1 cellular context compared by ENCODE assay signal in genomic region chr22:49825944-49826602, GRCh38.
TF ChIP-seq lines count a peak whose summit lies in the region.

No MANE protein-coding gene starts in this region.

TF ChIP-seq in HepG2, 621 proteins besides CTCF, POLR2A, EP300 and RAD21 (continued from another document and continues in another):
- TF ChIP-seq, protein P1, sequence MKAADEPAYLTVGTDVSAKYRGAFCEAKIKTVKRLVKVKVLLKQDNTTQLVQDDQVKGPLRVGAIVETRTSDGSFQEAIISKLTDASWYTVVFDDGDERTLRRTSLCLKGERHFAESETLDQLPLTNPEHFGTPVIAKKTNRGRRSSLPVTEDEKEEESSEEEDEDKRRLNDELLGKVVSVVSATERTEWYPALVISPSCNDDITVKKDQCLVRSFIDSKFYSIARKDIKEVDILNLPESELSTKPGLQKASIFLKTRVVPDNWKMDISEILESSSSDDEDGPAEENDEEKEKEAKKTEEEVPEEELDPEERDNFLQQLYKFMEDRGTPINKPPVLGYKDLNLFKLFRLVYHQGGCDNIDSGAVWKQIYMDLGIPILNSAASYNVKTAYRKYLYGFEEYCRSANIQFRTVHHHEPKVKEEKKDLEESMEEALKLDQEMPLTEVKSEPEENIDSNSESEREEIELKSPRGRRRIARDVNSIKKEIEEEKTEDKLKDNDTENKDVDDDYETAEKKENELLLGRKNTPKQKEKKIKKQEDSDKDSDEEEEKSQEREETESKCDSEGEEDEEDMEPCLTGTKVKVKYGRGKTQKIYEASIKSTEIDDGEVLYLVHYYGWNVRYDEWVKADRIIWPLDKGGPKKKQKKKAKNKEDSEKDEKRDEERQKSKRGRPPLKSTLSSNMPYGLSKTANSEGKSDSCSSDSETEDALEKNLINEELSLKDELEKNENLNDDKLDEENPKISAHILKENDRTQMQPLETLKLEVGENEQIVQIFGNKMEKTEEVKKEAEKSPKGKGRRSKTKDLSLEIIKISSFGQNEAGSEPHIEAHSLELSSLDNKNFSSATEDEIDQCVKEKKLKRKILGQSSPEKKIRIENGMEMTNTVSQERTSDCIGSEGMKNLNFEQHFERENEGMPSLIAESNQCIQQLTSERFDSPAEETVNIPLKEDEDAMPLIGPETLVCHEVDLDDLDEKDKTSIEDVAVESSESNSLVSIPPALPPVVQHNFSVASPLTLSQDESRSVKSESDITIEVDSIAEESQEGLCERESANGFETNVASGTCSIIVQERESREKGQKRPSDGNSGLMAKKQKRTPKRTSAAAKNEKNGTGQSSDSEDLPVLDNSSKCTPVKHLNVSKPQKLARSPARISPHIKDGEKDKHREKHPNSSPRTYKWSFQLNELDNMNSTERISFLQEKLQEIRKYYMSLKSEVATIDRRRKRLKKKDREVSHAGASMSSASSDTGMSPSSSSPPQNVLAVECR (CRISPR knock-in tag; IDR thresholded peaks at IDR 0.05; ENCODE audit: borderline replicate concordance) = peak; percentile 1; the same call in 1 of the 2 replicates
- TF ChIP-seq HOXA3 (CRISPR knock-in tag; IDR thresholded peaks at IDR 0.05) (peak; percentile 58), JUND (CRISPR knock-in tag; IDR thresholded peaks at IDR 0.05) (0 out of 2 replicates have a peak, but pooled peaks have one; percentile 8), MYNN (CRISPR knock-in tag; IDR thresholded peaks at IDR 0.05; ENCODE audit: low read depth) (no peak), ZNF12 (CRISPR knock-in tag; IDR thresholded peaks at IDR 0.05) (peak; percentile 83; the same call in 1 of the 2 replicates), CREB1 (IDR thresholded peaks at IDR 0.05) (0 out of 2 replicates have a peak, but pooled peaks have one; percentile 22), CREB1 (CRISPR knock-in tag; IDR thresholded peaks at IDR 0.05) (no peak), SIN3B (IDR thresholded peaks at IDR 0.05; ENCODE audit: low read length) (no peak), HMGXB3 (CRISPR knock-in tag; IDR thresholded peaks at IDR 0.05; ENCODE audit: borderline replicate concordance) (no peak), TFE3 (CRISPR knock-in tag; IDR thresholded peaks at IDR 0.05) (no peak), ZBTB4 (CRISPR knock-in tag; IDR thresholded peaks at IDR 0.05; ENCODE audit: borderline replicate concordance) (peak; percentile 48; the same call in 1 of the 2 replicates), ZNF501 (CRISPR knock-in tag; IDR thresholded peaks at IDR 0.05) (peak; percentile 33), PHF21A (CRISPR knock-in tag; IDR thresholded peaks at IDR 0.05) (0 out of 2 replicates have a peak, but pooled peaks have one; percentile 18), ARNT2 (CRISPR knock-in tag; IDR thresholded peaks at IDR 0.05; ENCODE audit: low read depth) (peak; percentile 57; the same call in 1 of the 2 replicates), ZNF234 (CRISPR knock-in tag; conservative IDR thresholded peaks at IDR 0.05) (0 out of 2 replicates have a peak, but pooled peaks have one; percentile 30), ZNF598 (CRISPR knock-in tag; IDR thresholded peaks at IDR 0.05; ENCODE audit: borderline replicate concordance) (0 out of 2 replicates have a peak, but pooled peaks have one; percentile 23), ATM (IDR thresholded peaks at IDR 0.05; ENCODE audit: borderline replicate concordance) (no peak)
- TF ChIP-seq, protein P2, sequence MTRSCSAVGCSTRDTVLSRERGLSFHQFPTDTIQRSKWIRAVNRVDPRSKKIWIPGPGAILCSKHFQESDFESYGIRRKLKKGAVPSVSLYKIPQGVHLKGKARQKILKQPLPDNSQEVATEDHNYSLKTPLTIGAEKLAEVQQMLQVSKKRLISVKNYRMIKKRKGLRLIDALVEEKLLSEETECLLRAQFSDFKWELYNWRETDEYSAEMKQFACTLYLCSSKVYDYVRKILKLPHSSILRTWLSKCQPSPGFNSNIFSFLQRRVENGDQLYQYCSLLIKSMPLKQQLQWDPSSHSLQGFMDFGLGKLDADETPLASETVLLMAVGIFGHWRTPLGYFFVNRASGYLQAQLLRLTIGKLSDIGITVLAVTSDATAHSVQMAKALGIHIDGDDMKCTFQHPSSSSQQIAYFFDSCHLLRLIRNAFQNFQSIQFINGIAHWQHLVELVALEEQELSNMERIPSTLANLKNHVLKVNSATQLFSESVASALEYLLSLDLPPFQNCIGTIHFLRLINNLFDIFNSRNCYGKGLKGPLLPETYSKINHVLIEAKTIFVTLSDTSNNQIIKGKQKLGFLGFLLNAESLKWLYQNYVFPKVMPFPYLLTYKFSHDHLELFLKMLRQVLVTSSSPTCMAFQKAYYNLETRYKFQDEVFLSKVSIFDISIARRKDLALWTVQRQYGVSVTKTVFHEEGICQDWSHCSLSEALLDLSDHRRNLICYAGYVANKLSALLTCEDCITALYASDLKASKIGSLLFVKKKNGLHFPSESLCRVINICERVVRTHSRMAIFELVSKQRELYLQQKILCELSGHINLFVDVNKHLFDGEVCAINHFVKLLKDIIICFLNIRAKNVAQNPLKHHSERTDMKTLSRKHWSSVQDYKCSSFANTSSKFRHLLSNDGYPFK (CRISPR knock-in tag; IDR thresholded peaks at IDR 0.05; ENCODE audit: borderline replicate concordance) = peak; percentile 29; the same call in 1 of the 2 replicates
- TF ChIP-seq, protein P3, sequence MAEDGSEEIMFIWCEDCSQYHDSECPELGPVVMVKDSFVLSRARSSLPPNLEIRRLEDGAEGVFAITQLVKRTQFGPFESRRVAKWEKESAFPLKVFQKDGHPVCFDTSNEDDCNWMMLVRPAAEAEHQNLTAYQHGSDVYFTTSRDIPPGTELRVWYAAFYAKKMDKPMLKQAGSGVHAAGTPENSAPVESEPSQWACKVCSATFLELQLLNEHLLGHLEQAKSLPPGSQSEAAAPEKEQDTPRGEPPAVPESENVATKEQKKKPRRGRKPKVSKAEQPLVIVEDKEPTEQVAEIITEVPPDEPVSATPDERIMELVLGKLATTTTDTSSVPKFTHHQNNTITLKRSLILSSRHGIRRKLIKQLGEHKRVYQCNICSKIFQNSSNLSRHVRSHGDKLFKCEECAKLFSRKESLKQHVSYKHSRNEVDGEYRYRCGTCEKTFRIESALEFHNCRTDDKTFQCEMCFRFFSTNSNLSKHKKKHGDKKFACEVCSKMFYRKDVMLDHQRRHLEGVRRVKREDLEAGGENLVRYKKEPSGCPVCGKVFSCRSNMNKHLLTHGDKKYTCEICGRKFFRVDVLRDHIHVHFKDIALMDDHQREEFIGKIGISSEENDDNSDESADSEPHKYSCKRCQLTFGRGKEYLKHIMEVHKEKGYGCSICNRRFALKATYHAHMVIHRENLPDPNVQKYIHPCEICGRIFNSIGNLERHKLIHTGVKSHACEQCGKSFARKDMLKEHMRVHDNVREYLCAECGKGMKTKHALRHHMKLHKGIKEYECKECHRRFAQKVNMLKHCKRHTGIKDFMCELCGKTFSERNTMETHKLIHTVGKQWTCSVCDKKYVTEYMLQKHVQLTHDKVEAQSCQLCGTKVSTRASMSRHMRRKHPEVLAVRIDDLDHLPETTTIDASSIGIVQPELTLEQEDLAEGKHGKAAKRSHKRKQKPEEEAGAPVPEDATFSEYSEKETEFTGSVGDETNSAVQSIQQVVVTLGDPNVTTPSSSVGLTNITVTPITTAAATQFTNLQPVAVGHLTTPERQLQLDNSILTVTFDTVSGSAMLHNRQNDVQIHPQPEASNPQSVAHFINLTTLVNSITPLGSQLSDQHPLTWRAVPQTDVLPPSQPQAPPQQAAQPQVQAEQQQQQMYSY (CRISPR knock-in tag; IDR thresholded peaks at IDR 0.05) = 0 out of 2 replicates have a peak, but pooled peaks have one; percentile 22
- TF ChIP-seq, protein P4, sequence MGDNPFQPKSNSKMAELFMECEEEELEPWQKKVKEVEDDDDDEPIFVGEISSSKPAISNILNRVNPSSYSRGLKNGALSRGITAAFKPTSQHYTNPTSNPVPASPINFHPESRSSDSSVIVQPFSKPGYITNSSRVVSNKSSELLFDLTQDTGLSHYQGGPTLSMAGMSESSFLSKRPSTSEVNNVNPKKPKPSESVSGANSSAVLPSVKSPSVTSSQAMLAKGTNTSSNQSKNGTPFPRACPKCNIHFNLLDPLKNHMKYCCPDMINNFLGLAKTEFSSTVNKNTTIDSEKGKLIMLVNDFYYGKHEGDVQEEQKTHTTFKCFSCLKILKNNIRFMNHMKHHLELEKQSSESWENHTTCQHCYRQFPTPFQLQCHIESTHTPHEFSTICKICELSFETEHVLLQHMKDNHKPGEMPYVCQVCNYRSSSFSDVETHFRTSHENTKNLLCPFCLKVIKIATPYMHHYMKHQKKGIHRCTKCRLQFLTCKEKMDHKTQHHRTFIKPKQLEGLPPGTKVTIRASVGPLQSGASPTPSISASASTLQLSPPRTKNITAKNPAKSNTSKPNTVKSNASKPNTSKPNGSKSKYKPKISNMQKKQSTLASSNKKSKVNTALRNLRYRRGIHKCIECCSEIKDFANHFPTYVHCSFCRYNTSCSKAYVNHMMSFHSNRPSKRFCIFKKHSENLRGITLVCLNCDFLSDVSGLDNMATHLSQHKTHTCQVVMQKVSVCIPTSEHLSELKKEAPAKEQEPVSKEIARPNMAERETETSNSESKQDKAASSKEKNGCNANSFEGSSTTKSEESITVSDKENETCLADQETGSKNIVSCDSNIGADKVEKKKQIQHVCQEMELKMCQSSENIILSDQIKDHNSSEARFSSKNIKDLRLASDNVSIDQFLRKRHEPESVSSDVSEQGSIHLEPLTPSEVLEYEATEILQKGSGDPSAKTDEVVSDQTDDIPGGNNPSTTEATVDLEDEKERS (CRISPR knock-in tag; IDR thresholded peaks at IDR 0.05) = peak; percentile 50; the same call in 1 of the 2 replicates
- TF ChIP-seq, protein P5, sequence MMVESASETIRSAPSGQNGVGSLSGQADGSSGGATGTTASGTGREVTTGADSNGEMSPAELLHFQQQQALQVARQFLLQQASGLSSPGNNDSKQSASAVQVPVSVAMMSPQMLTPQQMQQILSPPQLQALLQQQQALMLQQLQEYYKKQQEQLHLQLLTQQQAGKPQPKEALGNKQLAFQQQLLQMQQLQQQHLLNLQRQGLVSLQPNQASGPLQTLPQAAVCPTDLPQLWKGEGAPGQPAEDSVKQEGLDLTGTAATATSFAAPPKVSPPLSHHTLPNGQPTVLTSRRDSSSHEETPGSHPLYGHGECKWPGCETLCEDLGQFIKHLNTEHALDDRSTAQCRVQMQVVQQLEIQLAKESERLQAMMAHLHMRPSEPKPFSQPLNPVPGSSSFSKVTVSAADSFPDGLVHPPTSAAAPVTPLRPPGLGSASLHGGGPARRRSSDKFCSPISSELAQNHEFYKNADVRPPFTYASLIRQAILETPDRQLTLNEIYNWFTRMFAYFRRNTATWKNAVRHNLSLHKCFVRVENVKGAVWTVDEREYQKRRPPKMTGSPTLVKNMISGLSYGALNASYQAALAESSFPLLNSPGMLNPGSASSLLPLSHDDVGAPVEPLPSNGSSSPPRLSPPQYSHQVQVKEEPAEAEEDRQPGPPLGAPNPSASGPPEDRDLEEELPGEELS (CRISPR knock-in tag; IDR thresholded peaks at IDR 0.05) = peak; percentile 14; the same call in 1 of the 2 replicates
